In genomic region chr1:26597629-26598039, GRCh38 we compare ENCODE assay signal across 8 cellular contexts.
DNase-seq lines count a peak whose midpoint lies in the region; ATAC-seq, FAIRE-seq and TF ChIP-seq lines count a peak whose summit lies in the region.

No MANE protein-coding gene starts in this region.

- no peaks in the 10 kb centered on the region for H3K9me3 ChIP-seq in liver (ENCODE audit: control insufficient read depth in 4 of 4, low read length in 3 of 4)

- peaks cover 0 to 3% (median 0%) of the 10 kb centered on the region in 3 donors for H3K27me3 Mint-ChIP-seq in CD14-positive monocyte (ENCODE audit: low read depth in 3 of 3)
- H3K27me3 Mint-ChIP-seq in activated naive CD4-positive, alpha-beta T cell treated with anti-CD3 and anti-CD28 coated beads for 36 hours (ENCODE audit: low read depth), result no peaks in the 10 kb centered on the region

- DNase-seq in CD14-positive monocyte (ENCODE audit: low spot score) (no peak), H54 (ENCODE audit: insufficient read length, low spot score) (no peak), NCI-H748 (lab: John Stamatoyannopoulos, UW; ENCODE audit: unreplicated experiment) (peak; percentile 56), T47D (ENCODE audit: low read depth in 1 of 2, low spot score in 1 of 2) (peak; percentile 33 to 63), ureter (ENCODE audit: low spot score) (no peak)
- no peak for DNase-seq in activated naive CD4-positive, alpha-beta T cell treated with anti-CD3 and anti-CD28 coated beads for 36 hours

- intact Hi-C loops in CD14-positive monocyte (cut with micrococcal nuclease), result loop anchor here in 1 of 2 donors (5.0 kb wide), 2 partner anchors 60 to 280 kb away; no protein-coding TSS in a partner anchor
- intact Hi-C loops in activated naive CD4-positive, alpha-beta T cell treated with anti-CD3 and anti-CD28 coated beads for 36 hours (cut with micrococcal nuclease), result loop anchor here (1.0 kb wide), 1 partner anchor 96 kb away; no protein-coding TSS in a partner anchor

- peak; percentile 36 for FAIRE-seq in H54 (lab: Jason Lieb, UNC)

- H3K9me3 Mint-ChIP-seq in CD14-positive monocyte, result peaks cover 0 to 2% (median 0%) of the 10 kb centered on the region in 7 donors
- no peaks in the 10 kb centered on the region for H3K9me3 Mint-ChIP-seq in activated naive CD4-positive, alpha-beta T cell treated with anti-CD3 and anti-CD28 coated beads for 36 hours

- CTCF ChIA-PET in activated naive CD4-positive, alpha-beta T cell treated with anti-CD3 and anti-CD28 coated beads for 36 hours (lab: Charles Lee), result interaction anchor here (0.7 to 11.0 kb wide), 5 partner anchors 9 to 192 kb away, joined by 3 to 178 read pairs (median 5); partner anchors contain the start of gene PIGV

- no peaks in the 10 kb centered on the region for H3K27me3 ChIP-seq in liver (ENCODE audit: control insufficient read depth in 4 of 4, insufficient read depth in 4 of 4, low read length in 3 of 4)

- in situ Hi-C loops in T47D (cut with HindIII; ENCODE audit: low pct_unique_long_range_greater_than_20kb, low sequenced_read_pairs), result no loop called here

- no peaks in the 10 kb centered on the region for H3K36me3 Mint-ChIP-seq in CD14-positive monocyte
- H3K36me3 Mint-ChIP-seq in activated naive CD4-positive, alpha-beta T cell treated with anti-CD3 and anti-CD28 coated beads for 36 hours (ENCODE audit: low read depth), result no peaks in the 10 kb centered on the region

- TF ChIP-seq RAD21 in liver (IDR thresholded peaks at IDR 0.05), result peak; percentile 69 to 82

- H3K4me3 Mint-ChIP-seq in CD14-positive monocyte, result no peak overlapping the region
- H3K4me3 Mint-ChIP-seq in activated naive CD4-positive, alpha-beta T cell treated with anti-CD3 and anti-CD28 coated beads for 36 hours, result no peak overlapping the region

- 5% methylated on average over 2 of the region's 2 CpGs for WGBS in liver

- H3K27ac ChIP-seq in liver (ENCODE audit: low read depth in 1 of 2, low read length in 2 of 2), result no peak overlapping the region

- H3K4me1 Mint-ChIP-seq in CD14-positive monocyte, result peaks cover 28% of the 10 kb centered on the region
- H3K4me1 Mint-ChIP-seq in activated naive CD4-positive, alpha-beta T cell treated with anti-CD3 and anti-CD28 coated beads for 36 hours (ENCODE audit: low read depth), result peaks cover 8% of the 10 kb centered on the region

- no peak for ATAC-seq in GM21423 (IDR thresholded peaks at IDR 0.05; ENCODE audit: unreplicated experiment)

- no peaks in the 10 kb centered on the region for H3K36me3 ChIP-seq in liver (ENCODE audit: control insufficient read depth in 4 of 4, insufficient read depth in 3 of 4, low read depth in 1 of 4, low read length in 3 of 4)

- no peak for TF ChIP-seq POLR2A in H54 (IDR thresholded peaks at IDR 0.05; ENCODE audit: low read depth, low read length)

- H3K27ac Mint-ChIP-seq in CD14-positive monocyte, result no peak overlapping the region
- H3K27ac Mint-ChIP-seq in activated naive CD4-positive, alpha-beta T cell treated with anti-CD3 and anti-CD28 coated beads for 36 hours, result no peak overlapping the region

- no peak overlapping the region for H3K9ac ChIP-seq in liver (ENCODE audit: low read depth in 1 of 2, low read length in 2 of 2)

- H3K4me3 ChIP-seq in liver (ENCODE audit: low read depth in 1 of 3, low read length in 3 of 3), result no peak overlapping the region

- TF ChIP-seq CTCF in CD14-positive monocyte (IDR thresholded peaks at IDR 0.05) (peak; percentile 91), liver (IDR thresholded peaks at IDR 0.05; ENCODE audit: low read depth, low read length, missing input control) (peak; percentile 74)

- no peaks in the 10 kb centered on the region for H3K4me1 ChIP-seq in liver (ENCODE audit: control insufficient read depth in 4 of 4, insufficient read depth in 4 of 4, low read length in 3 of 4)

TF ChIP-seq in liver, 16 proteins besides CTCF, POLR2A, EP300 and RAD21:
- TF ChIP-seq TAF1 (conservative IDR thresholded peaks at IDR 0.05), result no peak
- no peak for TF ChIP-seq SP1 (IDR thresholded peaks at IDR 0.05)

Comparison
In these comparisons a context has a peak if more than half of its experiments do, and no peak if none do; other contexts are left out.
1. DNase-seq: peak in NCI-H748 (single experiment) and T47D (2 of 2); none in CD14-positive monocyte (single experiment), H54 (single experiment), ureter (single experiment) and activated naive CD4-positive, alpha-beta T cell treated with anti-CD3 and anti-CD28 coated beads for 36 hours (single experiment).